8 cellular contexts compared by ENCODE assay signal in genomic region chr7:128408709-128409434, GRCh38. TPM values are rescaled to one million over a fixed set of nuclear protein-coding genes. Genes with fewer than 3 reads are reported as not detected.
DNase-seq lines count a peak whose midpoint lies in the region; ATAC-seq and TF ChIP-seq lines count a peak whose summit lies in the region.

No MANE protein-coding gene starts in this region.

- no peak for TF ChIP-seq CTCF in fibroblast of the aortic adventitia (IDR thresholded peaks at IDR 0.05; ENCODE audit: insufficient read depth, low read length)

- no peak for DNase-seq in activated CD4-positive, alpha-beta T cell treated with anti-CD3 and anti-CD28 coated beads for 36 hours
- no peak for DNase-seq in activated CD4-positive, alpha-beta T cell treated with anti-CD3 and anti-CD28 coated beads for 4 hours
- DNase-seq in T-cell (no peak), fibroblast of the aortic adventitia (ENCODE audit: low read depth) (peak; percentile 22), skeletal muscle cell (ENCODE audit: low read depth) (no peak), NCI-H510A (lab: John Stamatoyannopoulos, UW) (no peak)

- intact Hi-C loops in activated CD4-positive, alpha-beta T cell treated with anti-CD3 and anti-CD28 coated beads for 36 hours (cut with DNase I, micrococcal nuclease), result loop anchor here in 1 of 2 experiments (1.0 to 5.0 kb wide), 5 partner anchors 66 to 822 kb away; partner anchors contain the start of genes ARF5, CALU, CCDC136 and GCC1

- H3K9me3 Mint-ChIP-seq in activated CD4-positive, alpha-beta T cell treated with anti-CD3 and anti-CD28 coated beads for 36 hours (ENCODE audit: low read depth), result no peaks in the 10 kb centered on the region
- H3K9me3 Mint-ChIP-seq in T-cell, result no peaks in the 10 kb centered on the region

- ATAC-seq in activated CD4-positive, alpha-beta T cell treated with anti-CD3 and anti-CD28 coated beads for 36 hours, result no peak
- ATAC-seq in T-cell (replicated peaks in 1 of 4), result no peak
- no peak for ATAC-seq in HG02870 (IDR thresholded peaks at IDR 0.05; ENCODE audit: unreplicated experiment)
- no peak for ATAC-seq in GM18519 (IDR thresholded peaks at IDR 0.05; ENCODE audit: low FRiP score, unreplicated experiment)

- no peaks in the 10 kb centered on the region for H3K36me3 Mint-ChIP-seq in activated CD4-positive, alpha-beta T cell treated with anti-CD3 and anti-CD28 coated beads for 36 hours (ENCODE audit: low read depth)
- no peaks in the 10 kb centered on the region for H3K36me3 Mint-ChIP-seq in T-cell

- H3K27me3 Mint-ChIP-seq in activated CD4-positive, alpha-beta T cell treated with anti-CD3 and anti-CD28 coated beads for 36 hours, result no peaks in the 10 kb centered on the region
- H3K27me3 Mint-ChIP-seq in T-cell, result no peaks in the 10 kb centered on the region

- peak overlapping the region; percentile 84 for H3K4me3 ChIP-seq in fibroblast of the aortic adventitia (ENCODE audit: low read depth, low read length)
- H3K4me3 ChIP-seq in skeletal muscle cell (ENCODE audit: low read depth, low read length), result peak overlapping the region; percentile 61

- peak overlapping the region; percentile 78 for H3K4me3 Mint-ChIP-seq in activated CD4-positive, alpha-beta T cell treated with anti-CD3 and anti-CD28 coated beads for 36 hours
- peak overlapping the region; percentile 88 to 92 (median 91) for H3K4me3 Mint-ChIP-seq in T-cell

- peak overlapping the region; percentile 25 for H3K27ac Mint-ChIP-seq in activated CD4-positive, alpha-beta T cell treated with anti-CD3 and anti-CD28 coated beads for 36 hours
- peak overlapping the region; percentile 83 to 92 for H3K27ac Mint-ChIP-seq in T-cell

- CTCF ChIA-PET in activated CD4-positive, alpha-beta T cell treated with anti-CD3 and anti-CD28 coated beads for 36 hours (lab: Charles Lee), result interaction anchor here (0.7 to 13.2 kb wide), 6 partner anchors 10 to 52 kb away, joined by 3 to 185 read pairs (median 5); no protein-coding TSS in a partner anchor
- CTCF ChIA-PET in T-cell (lab: Charles Lee), result interaction anchor here (0.5 to 1.7 kb wide), 7 partner anchors 9 to 81 kb away, joined by 3 to 7 read pairs (median 3); no protein-coding TSS in a partner anchor

- POLR2A ChIA-PET in activated CD4-positive, alpha-beta T cell treated with anti-CD3 and anti-CD28 coated beads for 36 hours (lab: Charles Lee), result interaction anchor here (0.6 to 1.0 kb wide), 2 partner anchors 20 to 67 kb away, joined by 3 read pairs; partner anchors contain the start of gene METTL2B
- POLR2A ChIA-PET in T-cell (lab: Charles Lee), result no interaction called here

- H3K4me1 Mint-ChIP-seq in activated CD4-positive, alpha-beta T cell treated with anti-CD3 and anti-CD28 coated beads for 36 hours, result peaks cover 33% of the 10 kb centered on the region
- peaks cover 41 to 48% (median 47%) of the 10 kb centered on the region in 3 donors for H3K4me1 Mint-ChIP-seq in T-cell

RNA-seq across cellular contexts. Expression of gene IMPDH1, which starts 0.9 kb away (rescaled TPM):
- 10 to 100 TPM; 59.0 to 60.7 TPM for total RNA-seq in activated CD4-positive, alpha-beta T cell treated with anti-CD3 and anti-CD28 coated beads for 36 hours
- 10 to 100 TPM; 39.9 to 73.3 (median 65.6) TPM for total RNA-seq in T-cell
- total RNA-seq in fibroblast of the aortic adventitia (ENCODE audit: low replicate concordance), result 22.3 and 37.2 TPM in 2 replicates

RNA-seq across cellular contexts. Expression of gene HILPDA, which starts 46.8 kb away (rescaled TPM):
- 100 to 1,000 TPM; 227 to 309 TPM for total RNA-seq in activated CD4-positive, alpha-beta T cell treated with anti-CD3 and anti-CD28 coated beads for 36 hours
- total RNA-seq in T-cell (1 to 10 TPM; 2.0 to 4.8 (median 3.3) TPM), fibroblast of the aortic adventitia (ENCODE audit: low replicate concordance) (17.3 and 25.3 TPM in 2 replicates)

RNA-seq across cellular contexts. Expression of gene PRRT4, which starts 47.4 kb away (rescaled TPM):
- total RNA-seq in activated CD4-positive, alpha-beta T cell treated with anti-CD3 and anti-CD28 coated beads for 36 hours, result under 1 TPM; 0.23 to 0.39 TPM
- total RNA-seq in T-cell (1 to 10 TPM in 1 of 5 donors, under 1 TPM in 4; 0.15 to 1.1 (median 0.65) TPM), fibroblast of the aortic adventitia (ENCODE audit: low replicate concordance) (0.27 and 0.82 TPM in 2 replicates)
